Comparison of ENCODE assay signal across 13 cellular contexts in the genomic region with DNA sequence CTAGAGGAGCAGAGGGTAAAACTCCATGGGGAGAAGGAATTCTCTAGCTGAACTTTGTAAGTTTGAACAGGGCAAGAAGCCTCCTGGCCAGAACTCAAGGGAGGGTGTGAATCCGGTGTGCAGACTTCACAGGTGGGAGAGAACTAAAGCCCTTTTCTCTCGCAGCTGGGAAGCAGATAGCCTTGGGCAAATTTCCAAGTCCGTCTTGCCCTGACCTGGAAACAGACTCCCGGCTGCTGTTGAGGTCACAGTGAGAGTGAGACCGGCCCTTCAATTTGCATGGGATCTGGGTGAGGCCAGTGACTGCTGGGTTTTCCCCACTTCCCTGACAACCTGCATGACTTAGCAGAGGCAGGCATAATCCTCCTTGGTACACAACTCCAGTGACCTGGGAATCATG.
A peak's percentile ranks its signal among the peaks of the same experiment; 100 is the strongest.
DNase-seq lines count a peak whose midpoint lies in the region; ATAC-seq, FAIRE-seq and TF ChIP-seq lines count a peak whose summit lies in the region.
"Had no signal": no experiment of that assay in that cellular context is flagged by ENCODE, and none has a peak within 500 bp of the region (broad histone marks: within the 10 kb centered on the region; RNA-seq: fewer than 3 reads in every experiment).

No MANE protein-coding gene starts in this region.

- no peak for ATAC-seq in stimulated activated effector memory CD8-positive, alpha-beta T cell treated with anti-CD3 and anti-CD28 coated beads, Interleukin-12 subunit alpha, Interleukin-12 subunit beta, amount 100 ng/mL, for 72 hours
- no peak for ATAC-seq in HG02981 (IDR thresholded peaks at IDR 0.05; ENCODE audit: unreplicated experiment)
- ATAC-seq in GM18861 (IDR thresholded peaks at IDR 0.05; ENCODE audit: unreplicated experiment), result no peak
- ATAC-seq: Panc1, T-cell had no signal

- DNase-seq in GM12892 (ENCODE audit: insufficient read length) (no peak), NCI-H69 (lab: John Stamatoyannopoulos, UW) (peak; percentile 58), glomerular visceral epithelial cell (ENCODE audit: extremely low spot score) (peak; percentile 68), small intestine (peak; percentile 83)
- DNase-seq in stimulated activated effector memory CD8-positive, alpha-beta T cell treated with anti-CD3 and anti-CD28 coated beads, Interleukin-12 subunit alpha, Interleukin-12 subunit beta, amount 100 ng/mL, for 72 hours (ENCODE audit: low spot score in 2 of 2), result no peak
- DNase-seq in activated CD4-positive, alpha-beta memory T cell treated with anti-CD3 and anti-CD28 coated beads for 36 hours, result no peak
- DNase-seq: CD4-positive, alpha-beta T cell; HCEC 1CT; kidney glomerular epithelial cell; T-cell had no signal

- no peak for TF ChIP-seq POLR2A in GM12892 (IDR thresholded peaks at IDR 0.05; ENCODE audit: low read depth, low read length)

- peaks cover 15% of the 10 kb centered on the region for H3K27me3 Mint-ChIP-seq in activated CD4-positive, alpha-beta memory T cell treated with anti-CD3 and anti-CD28 coated beads for 36 hours
- H3K27me3 Mint-ChIP-seq: CD4-positive, alpha-beta T cell had no signal

- no peak overlapping the region for H3K4me3 ChIP-seq in small intestine (ENCODE audit: low read depth in 1 of 2, low read length in 2 of 2)

- FAIRE-seq in GM12892 (lab: Jason Lieb, UNC) (peak; percentile 91), small intestine (lab: Jason Lieb, UNC) (no peak)

- no peaks in the 10 kb centered on the region for H3K9me3 ChIP-seq in small intestine (ENCODE audit: control insufficient read depth, low read depth)

- H3K27me3 ChIP-seq in small intestine (ENCODE audit: control insufficient read depth in 2 of 2, insufficient read depth in 2 of 2, low read length in 2 of 2), result no peaks in the 10 kb centered on the region

- H3K4me3 Mint-ChIP-seq in stimulated activated effector memory CD8-positive, alpha-beta T cell treated with anti-CD3 and anti-CD28 coated beads, Interleukin-12 subunit alpha, Interleukin-12 subunit beta, amount 100 ng/mL, for 72 hours, result no peak overlapping the region
- H3K4me3 Mint-ChIP-seq in activated CD4-positive, alpha-beta memory T cell treated with anti-CD3 and anti-CD28 coated beads for 36 hours, result no peak overlapping the region
- H3K4me3 Mint-ChIP-seq: CD4-positive, alpha-beta T cell; T-cell had no signal

- H3K36me3 Mint-ChIP-seq in stimulated activated effector memory CD8-positive, alpha-beta T cell treated with anti-CD3 and anti-CD28 coated beads, Interleukin-12 subunit alpha, Interleukin-12 subunit beta, amount 100 ng/mL, for 72 hours, result no peaks in the 10 kb centered on the region
- H3K36me3 Mint-ChIP-seq in activated CD4-positive, alpha-beta memory T cell treated with anti-CD3 and anti-CD28 coated beads for 36 hours, result no peaks in the 10 kb centered on the region
- H3K36me3 Mint-ChIP-seq: T-cell had no signal

- intact Hi-C loops in activated CD4-positive, alpha-beta memory T cell treated with anti-CD3 and anti-CD28 coated beads for 36 hours (cut with micrococcal nuclease), result no loop called here

- peaks cover 0 to 6% of the 10 kb centered on the region in 2 donors for H3K4me1 ChIP-seq in small intestine (ENCODE audit: control insufficient read depth in 2 of 2, insufficient read depth in 1 of 2, low read depth in 1 of 2, low read length in 1 of 2)

- CTCF ChIA-PET in activated CD4-positive, alpha-beta memory T cell treated with anti-CD3 and anti-CD28 coated beads for 36 hours (lab: Charles Lee), result no interaction called here

- 10 to 39% (median 28%) methylated on average over 5 of the region's 5 CpGs for WGBS in small intestine, 3 donors

- H3K9me3 Mint-ChIP-seq in stimulated activated effector memory CD8-positive, alpha-beta T cell treated with anti-CD3 and anti-CD28 coated beads, Interleukin-12 subunit alpha, Interleukin-12 subunit beta, amount 100 ng/mL, for 72 hours, result no peaks in the 10 kb centered on the region
- peaks cover 6% of the 10 kb centered on the region for H3K9me3 Mint-ChIP-seq in activated CD4-positive, alpha-beta memory T cell treated with anti-CD3 and anti-CD28 coated beads for 36 hours

- peaks cover 12% of the 10 kb centered on the region for H3K4me1 Mint-ChIP-seq in stimulated activated effector memory CD8-positive, alpha-beta T cell treated with anti-CD3 and anti-CD28 coated beads, Interleukin-12 subunit alpha, Interleukin-12 subunit beta, amount 100 ng/mL, for 72 hours
- H3K4me1 Mint-ChIP-seq in activated CD4-positive, alpha-beta memory T cell treated with anti-CD3 and anti-CD28 coated beads for 36 hours (ENCODE audit: low read depth), result peaks cover 7% of the 10 kb centered on the region

- H3K27ac Mint-ChIP-seq in stimulated activated effector memory CD8-positive, alpha-beta T cell treated with anti-CD3 and anti-CD28 coated beads, Interleukin-12 subunit alpha, Interleukin-12 subunit beta, amount 100 ng/mL, for 72 hours, result no peak overlapping the region
- H3K27ac Mint-ChIP-seq in activated CD4-positive, alpha-beta memory T cell treated with anti-CD3 and anti-CD28 coated beads for 36 hours, result no peak overlapping the region
- H3K27ac Mint-ChIP-seq: CD4-positive, alpha-beta T cell; T-cell had no signal

- POLR2A ChIA-PET in activated CD4-positive, alpha-beta memory T cell treated with anti-CD3 and anti-CD28 coated beads for 36 hours (lab: Charles Lee), result no interaction called here

- peak overlapping the region; percentile 2 to 64 for H3K27ac ChIP-seq in small intestine (ENCODE audit: low read depth in 1 of 2, low read length in 1 of 2)

- H3K36me3 ChIP-seq in small intestine (ENCODE audit: control insufficient read depth in 2 of 2, insufficient read depth in 2 of 2, low read length in 2 of 2), result no peaks in the 10 kb centered on the region

Comparison
In these comparisons a context has a peak if more than half of its experiments do, and no peak if none do; other contexts are left out.
1. DNase-seq: peak in NCI-H69 (single experiment), glomerular visceral epithelial cell (single experiment) and small intestine (single experiment); none in GM12892 (single experiment), stimulated activated effector memory CD8-positive, alpha-beta T cell treated with anti-CD3 and anti-CD28 coated beads, Interleukin-12 subunit alpha, Interleukin-12 subunit beta, amount 100 ng/mL, for 72 hours (0 of 2) and activated CD4-positive, alpha-beta memory T cell treated with anti-CD3 and anti-CD28 coated beads for 36 hours (single experiment).